30 cellular contexts compared by ENCODE assay signal in the genomic region with DNA sequence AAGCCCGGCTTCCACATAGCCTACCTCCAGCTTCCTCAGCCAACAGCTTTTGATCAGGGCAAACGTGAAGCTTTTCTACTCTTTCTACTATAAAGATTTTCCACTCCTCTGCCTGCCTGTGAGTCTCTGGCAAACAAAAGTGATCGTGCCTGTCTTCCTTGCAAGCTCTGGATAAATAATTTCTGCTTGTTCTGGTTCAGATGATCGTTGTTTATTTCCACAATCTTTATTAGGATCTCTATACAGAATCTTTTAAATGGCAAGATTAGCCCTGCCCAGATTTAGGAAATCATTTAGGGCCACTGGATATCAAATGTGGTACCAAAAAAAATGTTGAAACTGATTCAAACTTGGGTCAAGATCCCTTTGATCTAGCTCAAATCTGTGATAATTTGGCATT. TPM values are rescaled to one million over a fixed set of nuclear protein-coding genes. Genes with fewer than 3 reads are reported as not detected.
"Had no signal": no experiment of that assay in that cellular context is flagged by ENCODE, and none has a peak within 500 bp of the region (broad histone marks: within the 10 kb centered on the region; RNA-seq: fewer than 3 reads in every experiment).

No MANE protein-coding gene starts in this region.

- H3K4me1 ChIP-seq: Peyer's patch, SJCRH30 had no signal

- H3K4me3 ChIP-seq: K562, MG63, PC-9, Peyer's patch, SJCRH30 had no signal

- H3K27ac Mint-ChIP-seq: IgD-negative memory B cell had no signal

- H3K27me3 ChIP-seq: MG63, Peyer's patch, SJCRH30 had no signal

- ATAC-seq: HepG2, K562, Right ventricle myocardium inferior, SK-N-SH treated with all-trans-retinoic acid at 6 μM for 48 hours had no signal

- H3K36me3 ChIP-seq: MG63, Peyer's patch, SJCRH30 had no signal

- H3K4me1 Mint-ChIP-seq: IgD-negative memory B cell had no signal

- H3K9ac ChIP-seq: KMS-11 had no signal

- H3K9me3 ChIP-seq: MG63, Peyer's patch, SJCRH30 had no signal

- FAIRE-seq: HepG2, K562 had no signal

- DNase-seq: Kasumi-1; MG63; NCI-H1048; NCI-H1105; NCI-H1417; NCI-H1436 treated with DMSO at 0.1 percent for 48 hours; NCI-H187; NCI-H2029; NCI-H2081 treated with DMSO at 0.1 percent for 48 hours; NCI-H2171; NCI-H226; NCI-H446; NCI-H510A; NCI-H524 treated with DMSO at 0.1 percent for 48 hours; NCI-H69; NCI-H774; NK-92 treated with Interleukin-12 subunit alpha and Interleukin-12 subunit beta, amount 100 ng/mL, for 24 hours; PC-9; Peyer's patch; SHP77 treated with DMSO at 0.1 percent for 48 hours; SJCRH30; T-helper 1 cell had no signal

- H3K36me3 Mint-ChIP-seq: IgD-negative memory B cell had no signal

- H3K4me2 ChIP-seq: KMS-11, PC-9 had no signal

- H2AFZ ChIP-seq: PC-9 had no signal

- H3K27ac ChIP-seq: KMS-11, PC-9, Peyer's patch, SJCRH30 had no signal

- H3K4me3 Mint-ChIP-seq: IgD-negative memory B cell had no signal

RNA-seq across cellular contexts. Expression of gene KCNJ16, which starts 20.4 kb away (rescaled TPM):
- total RNA-seq: HepG2, HT1080, PC-9, Right ventricle myocardium inferior, RPMI7951, SJCRH30 had no signal
- polyA plus RNA-seq: HepG2, IgD-negative memory B cell had no signal
